40 cellular contexts compared by ENCODE assay signal in genomic region chr1:213958346-213958745, GRCh38. TPM values are rescaled to one million over a fixed set of nuclear protein-coding genes. Genes with fewer than 3 reads are reported as not detected.
"Had no signal": no experiment of that assay in that cellular context is flagged by ENCODE, and none has a peak within 500 bp of the region (broad histone marks: within the 10 kb centered on the region; RNA-seq: fewer than 3 reads in every experiment).

No MANE protein-coding gene starts in this region.

- DNase-seq: activated CD4-positive, alpha-beta memory T cell treated with anti-CD3 and anti-CD28 coated beads for 36 hours; activated CD4-positive, alpha-beta T cell treated with anti-CD3 and anti-CD28 coated beads for 1 hour; activated CD4-positive, alpha-beta T cell treated with anti-CD3 and anti-CD28 coated beads for 36 hours; activated CD4-positive, alpha-beta T cell treated with anti-CD3 and anti-CD28 coated beads, Interleukin-2, amount 10 ng/mL, durations not matched to agents 24 days and 14 days; activated CD4-positive, alpha-beta T cell treated with anti-CD3 and anti-CD28 coated beads, Interleukin-2, amount 50 U/mL, for 1 hour; activated CD4-positive, alpha-beta T cell treated with anti-CD3 and anti-CD28 coated beads, Interleukin-2, amount 50 U/mL, for 4 hours; activated CD4-positive, CD25-positive, alpha-beta regulatory T cell; activated CD8-positive, alpha-beta memory T cell treated with anti-CD3 and anti-CD28 coated beads, Interleukin-2, amount 50 U/mL, for 4 hours; activated CD8-positive, alpha-beta T cell treated with anti-CD3 and anti-CD28 coated beads for 36 hours; activated effector memory CD4-positive, alpha-beta T cell treated with anti-CD3 and anti-CD28 coated beads, Interleukin-2, amount 50 U/mL, for 16 hours; activated gamma-delta T cell treated with Interleukin-2 at 50 U/mL for 16 hours; activated naive CD4-positive, alpha-beta T cell; activated naive CD4-positive, alpha-beta T cell treated with anti-CD3 and anti-CD28 coated beads for 36 hours; activated naive CD4-positive, alpha-beta T cell treated with anti-CD3 and anti-CD28 coated beads, Interleukin-2, amount 50 U/mL, for 16 hours; activated naive CD8-positive, alpha-beta T cell treated with anti-CD3 and anti-CD28 coated beads for 36 hours; activated T-cell treated with anti-CD3 and anti-CD28 coated beads for 4 hours; activated T-cell treated with anti-CD3 and anti-CD28 coated beads, Interleukin-2, amount 50 U/mL, for 1 hour; activated T-cell treated with anti-CD3 and anti-CD28 coated beads, Interleukin-2, amount 50 U/mL, for 4 hours; activated T-cell treated with anti-CD3 and anti-CD28 coated beads, Interleukin-2, amount 50 U/mL, for 72 hours; adrenal gland; amniotic stem cell; aorta; body of pancreas; brain microvascular endothelial cell; T-helper 1 cell; T-helper 2 cell; T-helper 9 cell had no signal

- H3K4me1 Mint-ChIP-seq: activated CD4-positive, alpha-beta T cell treated with anti-CD3 and anti-CD28 coated beads for 36 hours; activated CD4-positive, alpha-beta T cell treated with anti-CD3 and anti-CD28 coated beads, Interleukin-2, amount 10 ng/mL, durations not matched to agents 24 days and 14 days; activated naive CD8-positive, alpha-beta T cell treated with anti-CD3 and anti-CD28 coated beads for 36 hours; activated T-helper 17 cell treated with anti-CD3 and anti-CD28 coated beads, Interleukin-2, amount 50 U/mL, for 72 hours; central memory CD8-positive, alpha-beta T cell had no signal

- H3K27ac ChIP-seq: adrenal gland, body of pancreas, brain microvascular endothelial cell, breast epithelium, cardiac muscle cell, VCaP had no signal

- H3K36me3 Mint-ChIP-seq: activated CD4-positive, alpha-beta memory T cell treated with anti-CD3 and anti-CD28 coated beads for 36 hours; activated naive CD4-positive, alpha-beta T cell treated with anti-CD3 and anti-CD28 coated beads, Interleukin-2, amount 50 U/mL, for 72 hours; activated naive CD8-positive, alpha-beta T cell treated with anti-CD3 and anti-CD28 coated beads for 36 hours had no signal

- H3K27ac Mint-ChIP-seq: activated CD4-positive, alpha-beta memory T cell treated with anti-CD3 and anti-CD28 coated beads for 36 hours; activated CD4-positive, alpha-beta T cell treated with anti-CD3 and anti-CD28 coated beads for 36 hours; activated CD4-positive, alpha-beta T cell treated with anti-CD3 and anti-CD28 coated beads, Interleukin-2, amount 10 ng/mL, durations not matched to agents 24 days and 14 days; activated CD8-positive, alpha-beta T cell treated with anti-CD3 and anti-CD28 coated beads for 36 hours; activated naive CD4-positive, alpha-beta T cell treated with anti-CD3 and anti-CD28 coated beads for 36 hours; activated naive CD4-positive, alpha-beta T cell treated with anti-CD3 and anti-CD28 coated beads, Interleukin-2, amount 50 U/mL, for 72 hours; activated naive CD8-positive, alpha-beta T cell treated with anti-CD3 and anti-CD28 coated beads for 36 hours; activated T-cell treated with anti-CD3 and anti-CD28 coated beads, Interleukin-2, amount 50 U/mL, for 72 hours; activated T-helper 1 cell treated with anti-CD3 and anti-CD28 coated beads, Interleukin-12 subunit alpha, Interleukin-12 subunit beta, Interleukin-2, Interleukin-4 antibody, amounts not matched to agents 30 ng/mL and 10 ng/mL and 1 ng/mL, durations not matched to agents 14 hours and 24 hours and 36 hours; activated T-helper 17 cell treated with anti-CD3 and anti-CD28 coated beads, Interleukin-2, amount 50 U/mL, for 72 hours; T-helper 1 cell treated with Interleukin-12 subunit alpha and Interleukin-12 subunit beta and Interleukin-4 antibody, amounts not matched to agents 30 μg/mL and 1 μg/mL, for 36 hours; T-helper 2 cell treated with Interferon-gamma antibody and Interleukin-4, amounts not matched to agents 5 μg/mL and 100 μg/mL, for 36 hours had no signal

- ATAC-seq: activated CD4-positive, alpha-beta T cell treated with anti-CD3 and anti-CD28 coated beads for 36 hours; activated CD4-positive, CD25-positive, alpha-beta regulatory T cell treated with anti-CD3 and anti-CD28 coated beads, Interleukin-2, amount 50 U/mL, for 24 hours; activated CD8-positive, alpha-beta T cell treated with anti-CD3 and anti-CD28 coated beads for 36 hours; activated naive CD4-positive, alpha-beta T cell treated with anti-CD3 and anti-CD28 coated beads, Interleukin-2, amount 50 U/mL, for 72 hours; activated T-cell treated with anti-CD3 and anti-CD28 coated beads, Interleukin-2, amount 50 U/mL, for 4 hours; activated T-cell treated with anti-CD3 and anti-CD28 coated beads, Interleukin-2, amount 50 U/mL, for 72 hours; activated T-helper 17 cell treated with anti-CD3 and anti-CD28 coated beads, Interleukin-2, amount 50 U/mL, for 72 hours; body of pancreas had no signal

- H3K9me3 Mint-ChIP-seq: activated CD4-positive, alpha-beta T cell treated with anti-CD3 and anti-CD28 coated beads, Interleukin-2, amount 10 ng/mL, durations not matched to agents 24 days and 14 days; activated CD8-positive, alpha-beta T cell treated with anti-CD3 and anti-CD28 coated beads for 36 hours; activated naive CD4-positive, alpha-beta T cell treated with anti-CD3 and anti-CD28 coated beads for 36 hours; T-helper 1 cell treated with Interleukin-12 subunit alpha and Interleukin-12 subunit beta and Interleukin-4 antibody, amounts not matched to agents 30 μg/mL and 1 μg/mL, for 36 hours; T-helper 2 cell treated with Interferon-gamma antibody and Interleukin-4, amounts not matched to agents 5 μg/mL and 100 μg/mL, for 36 hours had no signal

- H3K27me3 ChIP-seq: adrenal gland, body of pancreas, brain microvascular endothelial cell, breast epithelium, cardiac muscle cell had no signal

- H3K4me1 ChIP-seq: adrenal gland, breast epithelium had no signal

- FAIRE-seq: astrocyte, TTC549 had no signal

- H3K9me3 ChIP-seq: adrenal gland, body of pancreas, breast epithelium had no signal

- H3K36me3 ChIP-seq: adrenal gland, brain microvascular endothelial cell, breast epithelium, cardiac muscle cell had no signal

- H3K4me3 Mint-ChIP-seq: activated CD4-positive, alpha-beta memory T cell treated with anti-CD3 and anti-CD28 coated beads for 36 hours; activated CD4-positive, alpha-beta T cell treated with anti-CD3 and anti-CD28 coated beads for 36 hours; activated CD4-positive, alpha-beta T cell treated with anti-CD3 and anti-CD28 coated beads, Interleukin-2, amount 10 ng/mL, durations not matched to agents 24 days and 14 days; activated CD8-positive, alpha-beta T cell treated with anti-CD3 and anti-CD28 coated beads for 36 hours; activated naive CD4-positive, alpha-beta T cell treated with anti-CD3 and anti-CD28 coated beads for 36 hours; activated naive CD8-positive, alpha-beta T cell treated with anti-CD3 and anti-CD28 coated beads for 36 hours; activated T-cell treated with anti-CD3 and anti-CD28 coated beads, Interleukin-2, amount 50 U/mL, for 4 hours; activated T-cell treated with anti-CD3 and anti-CD28 coated beads, Interleukin-2, amount 50 U/mL, for 72 hours; activated T-helper 1 cell treated with anti-CD3 and anti-CD28 coated beads, Interleukin-12 subunit alpha, Interleukin-12 subunit beta, Interleukin-2, Interleukin-4 antibody, amounts not matched to agents 30 ng/mL and 10 ng/mL and 1 ng/mL, durations not matched to agents 14 hours and 24 hours and 36 hours; activated T-helper 17 cell treated with anti-CD3 and anti-CD28 coated beads, Interleukin-2, amount 50 U/mL, for 72 hours; central memory CD8-positive, alpha-beta T cell; T-helper 1 cell treated with Interleukin-12 subunit alpha and Interleukin-12 subunit beta and Interleukin-4 antibody, amounts not matched to agents 30 μg/mL and 1 μg/mL, for 36 hours; T-helper 2 cell treated with Interferon-gamma antibody and Interleukin-4, amounts not matched to agents 5 μg/mL and 100 μg/mL, for 36 hours had no signal

- H3K27me3 Mint-ChIP-seq: activated T-helper 17 cell treated with anti-CD3 and anti-CD28 coated beads, Interleukin-2, amount 50 U/mL, for 72 hours had no signal

- H3K4me3 ChIP-seq: adrenal gland, body of pancreas, breast epithelium, cardiac muscle cell had no signal

RNA-seq across cellular contexts. Expression of gene PROX1, which starts 29.4 kb away (rescaled TPM):
- total RNA-seq: activated CD4-positive, alpha-beta T cell treated with anti-CD3 and anti-CD28 coated beads, Interleukin-2, amount 10 ng/mL, durations not matched to agents 24 days and 14 days; activated CD8-positive, alpha-beta memory T cell treated with anti-CD3 and anti-CD28 coated beads for 36 hours; activated naive CD8-positive, alpha-beta T cell treated with anti-CD3 and anti-CD28 coated beads for 36 hours; activated T-helper 1 cell treated with anti-CD3 and anti-CD28 coated beads, Interleukin-12 subunit alpha, Interleukin-12 subunit beta, Interleukin-2, Interleukin-4 antibody, amounts not matched to agents 30 ng/mL and 10 ng/mL and 1 ng/mL, durations not matched to agents 14 hours and 24 hours and 36 hours had no signal
